14 cellular contexts compared by ENCODE assay signal in genomic region chr18:44170208-44170880, GRCh38.
"Had no signal": no experiment of that assay in that cellular context is flagged by ENCODE, and none has a peak within 500 bp of the region (broad histone marks: within the 10 kb centered on the region; RNA-seq: fewer than 3 reads in every experiment).

No MANE protein-coding gene starts in this region.

- H3K27me3 ChIP-seq: ascending aorta, thyroid gland had no signal

- H3K9ac ChIP-seq: parathyroid adenoma had no signal

- DNase-seq: activated CD4-positive, alpha-beta T cell treated with anti-CD3 and anti-CD28 coated beads, Interleukin-2, amount 10 ng/mL, durations not matched to agents 24 days and 14 days; activated CD8-positive, alpha-beta memory T cell treated with anti-CD3 and anti-CD28 coated beads, Interleukin-2, amount 10 ng/mL, durations not matched to agents 7 days and 5 days; activated CD8-positive, alpha-beta T cell treated with anti-CD3 and anti-CD28 coated beads for 36 hours; activated gamma-delta T cell treated with Interleukin-2 at 50 U/mL for 16 hours; hypothalamus; nephron progenitor cell; right cardiac atrium; stimulated activated CD4-positive, alpha-beta T cell treated with anti-CD3 and anti-CD28 coated beads, Interleukin-1b, Interleukin-23, amount 100 ng/mL, for 48 hours; substantia nigra; T-helper 17 cell; thyroid gland had no signal

- H3K9me3 ChIP-seq: ascending aorta, thyroid gland had no signal

- H3K36me3 ChIP-seq: ascending aorta, thyroid gland had no signal

- H3K4me1 ChIP-seq: ascending aorta, parathyroid adenoma, thyroid gland had no signal

- ATAC-seq: activated CD4-positive, CD25-positive, alpha-beta regulatory T cell treated with anti-CD3 and anti-CD28 coated beads, Interleukin-2, amount 50 U/mL, for 24 hours; activated CD8-positive, alpha-beta memory T cell treated with anti-CD3 and anti-CD28 coated beads, Interleukin-2, amount 10 ng/mL, durations not matched to agents 7 days and 5 days; activated CD8-positive, alpha-beta T cell treated with anti-CD3 and anti-CD28 coated beads for 36 hours; right cardiac atrium; T-helper 17 cell had no signal

- H3K4me3 ChIP-seq: ascending aorta, thyroid gland had no signal

- H3K79me2 ChIP-seq: parathyroid adenoma had no signal

- H3K27ac ChIP-seq: ascending aorta, parathyroid adenoma, thyroid gland had no signal

- H2AFZ ChIP-seq: parathyroid adenoma had no signal
